Comparison of ENCODE assay signal across 9 cellular contexts in the genomic region with DNA sequence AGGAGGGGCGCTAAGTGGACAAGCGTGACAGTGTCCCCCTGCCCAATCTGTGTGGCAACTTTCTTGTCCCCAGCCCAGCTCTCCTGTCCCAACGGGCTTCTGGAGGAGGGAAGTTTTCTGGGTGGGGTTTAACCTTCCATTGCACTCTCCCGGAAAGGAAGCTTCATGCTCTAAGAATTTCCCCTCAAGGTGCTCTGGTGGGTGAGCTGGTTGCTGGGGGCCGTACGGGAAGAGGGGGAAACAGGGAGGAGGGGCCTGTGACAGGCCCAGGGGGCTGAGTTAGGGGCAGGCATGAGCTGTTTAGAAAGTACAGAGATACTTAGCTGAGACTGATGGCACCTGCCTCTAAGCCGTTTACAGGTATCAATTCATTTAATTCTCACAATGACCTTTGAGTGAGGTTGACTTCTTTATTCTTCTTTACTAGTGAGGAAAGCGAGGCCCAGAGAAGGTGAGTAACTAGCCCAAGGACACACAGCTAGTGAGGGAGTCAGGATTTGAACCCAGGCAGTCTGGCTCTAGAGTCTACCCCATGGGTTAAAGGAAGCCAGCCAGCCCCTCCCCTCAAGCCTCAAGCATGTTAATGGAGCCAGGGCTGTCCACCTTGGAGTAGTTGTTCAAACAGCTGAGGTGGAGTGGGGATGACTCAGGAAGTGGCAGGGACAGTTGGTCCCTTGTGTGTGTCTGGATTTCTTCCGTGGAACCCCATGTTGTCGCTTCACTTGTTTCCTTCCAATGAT. TPM values are rescaled to one million over a fixed set of nuclear protein-coding genes. Genes with fewer than 3 reads are reported as not detected.
A peak's percentile ranks its signal among the peaks of the same experiment; 100 is the strongest.
DNase-seq lines count a peak whose midpoint lies in the region; ATAC-seq, FAIRE-seq and TF ChIP-seq lines count a peak whose summit lies in the region.
"Had no signal": no experiment of that assay in that cellular context is flagged by ENCODE, and none has a peak within 500 bp of the region (broad histone marks: within the 10 kb centered on the region; RNA-seq: fewer than 3 reads in every experiment).

No MANE protein-coding gene starts in this region.

- H3K27me3 Mint-ChIP-seq in activated CD4-positive, alpha-beta T cell treated with anti-CD3 and anti-CD28 coated beads for 36 hours, result no peaks in the 10 kb centered on the region
- H3K27me3 Mint-ChIP-seq in activated T-helper 17 cell treated with anti-CD3 and anti-CD28 coated beads, Interleukin-2, amount 50 U/mL, for 72 hours, result no peaks in the 10 kb centered on the region

- intact Hi-C loops in activated CD4-positive, alpha-beta T cell treated with anti-CD3 and anti-CD28 coated beads for 36 hours (cut with DNase I, micrococcal nuclease), result loop anchor here in 1 of 2 experiments (5.0 kb wide), 1 partner anchor 75 kb away; no protein-coding TSS in a partner anchor
- intact Hi-C loops in left colon (cut with DNase I, micrococcal nuclease), result loop anchor here (5.0 to 10.0 kb wide), 2 partner anchors 53 to 55 kb away; no protein-coding TSS in a partner anchor

- H3K27me3 ChIP-seq in keratinocyte (ENCODE audit: control insufficient read depth, extremely low read depth, insufficient read depth, low read length) (no peaks in the 10 kb centered on the region), stomach smooth muscle (ENCODE audit: control insufficient read depth in 1 of 2, insufficient read depth in 2 of 2, low read length in 2 of 2) (peaks cover 11 to 15% of the 10 kb centered on the region in 2 donors)

- FAIRE-seq in keratinocyte (lab: Jason Lieb, UNC), result peak; percentile 60

- no peaks in the 10 kb centered on the region for H3K36me3 Mint-ChIP-seq in activated CD4-positive, alpha-beta T cell treated with anti-CD3 and anti-CD28 coated beads for 36 hours (ENCODE audit: low read depth)
- no peaks in the 10 kb centered on the region for H3K36me3 Mint-ChIP-seq in activated T-helper 17 cell treated with anti-CD3 and anti-CD28 coated beads, Interleukin-2, amount 50 U/mL, for 72 hours (ENCODE audit: low read depth)

- peaks cover 34 to 36% of the 10 kb centered on the region in 2 experiments for H3K36me3 ChIP-seq in keratinocyte (ENCODE audit: control insufficient read depth in 2 of 2, extremely low read depth in 1 of 2, insufficient read depth in 2 of 2, low read length in 2 of 2)
- no peaks in the 10 kb centered on the region for H3K36me3 ChIP-seq in stomach smooth muscle (ENCODE audit: control insufficient read depth in 2 of 2, insufficient read depth in 2 of 2, low read length in 2 of 2)

- H3K9me3 ChIP-seq in keratinocyte (ENCODE audit: control insufficient read depth, low read depth, low read length), result no peaks in the 10 kb centered on the region
- H3K9me3 ChIP-seq in stomach smooth muscle (ENCODE audit: control insufficient read depth in 2 of 2, low read length in 2 of 2), result no peaks in the 10 kb centered on the region

- H3K27ac ChIP-seq in keratinocyte (ENCODE audit: control insufficient read depth, insufficient read depth, low read length) (no peak overlapping the region), stomach smooth muscle (ENCODE audit: low read length) (peak overlapping the region; percentile 18)

- H3K4me1 ChIP-seq in keratinocyte (ENCODE audit: control insufficient read depth, extremely low read depth, insufficient read depth, low read length) (peaks cover 47% of the 10 kb centered on the region), stomach smooth muscle (ENCODE audit: control insufficient read depth, insufficient read depth, low read length) (peaks cover 4% of the 10 kb centered on the region)

- H3K79me2 ChIP-seq in keratinocyte (ENCODE audit: control insufficient read depth, insufficient read depth, low read length), result peaks cover 8% of the 10 kb centered on the region

- no peak overlapping the region for H3K4me3 ChIP-seq in keratinocyte (ENCODE audit: control insufficient read depth in 2 of 3, extremely low read depth in 1 of 3, insufficient read depth in 2 of 3, low read depth in 1 of 3, low read length in 3 of 3)
- H3K4me3 ChIP-seq in stomach smooth muscle (ENCODE audit: low read length in 2 of 2), result no peak overlapping the region

- POLR2A ChIA-PET in activated CD4-positive, alpha-beta T cell treated with anti-CD3 and anti-CD28 coated beads for 36 hours (lab: Charles Lee), result interaction anchor here (1.0 kb wide), 1 partner anchor 38 kb away, joined by 3 read pairs; no protein-coding TSS in a partner anchor

- dilution Hi-C loops in keratinocyte (cut with MboI; ENCODE audit: extremely low pct_ligation_motif_present, low sequenced_read_pairs), result no loop called here

- peaks cover 19% of the 10 kb centered on the region for H3K4me1 Mint-ChIP-seq in activated CD4-positive, alpha-beta T cell treated with anti-CD3 and anti-CD28 coated beads for 36 hours
- H3K4me1 Mint-ChIP-seq in activated T-helper 17 cell treated with anti-CD3 and anti-CD28 coated beads, Interleukin-2, amount 50 U/mL, for 72 hours, result peaks cover 15% of the 10 kb centered on the region

- ATAC-seq in activated CD4-positive, alpha-beta T cell treated with anti-CD3 and anti-CD28 coated beads for 36 hours, result no peak
- ATAC-seq in activated T-helper 17 cell treated with anti-CD3 and anti-CD28 coated beads, Interleukin-2, amount 50 U/mL, for 72 hours (replicated peaks), result no peak
- ATAC-seq in HG02840 (IDR thresholded peaks at IDR 0.05; ENCODE audit: low FRiP score, unreplicated experiment), result no peak
- ATAC-seq in left colon, result no peak

- DNase-seq in activated CD4-positive, alpha-beta T cell treated with anti-CD3 and anti-CD28 coated beads for 36 hours, result no peak
- DNase-seq in activated CD4-positive, alpha-beta T cell treated with anti-CD3 and anti-CD28 coated beads for 1 hour, result no peak
- no peak for DNase-seq in keratinocyte (ENCODE audit: low read depth, low spot score)
- no peak for DNase-seq in DMS153 treated with DMSO at 0.1 percent for 48 hours (lab: John Stamatoyannopoulos, UW; ENCODE audit: unreplicated experiment)
- DNase-seq in left colon, result no peak

- H2AFZ ChIP-seq in keratinocyte (ENCODE audit: control insufficient read depth, low read length), result no peak overlapping the region

- H3K4me2 ChIP-seq in keratinocyte (ENCODE audit: control insufficient read depth, extremely low read depth, insufficient read depth, low read depth, low read length), result peak overlapping the region; percentile 19

- CTCF ChIA-PET in activated CD4-positive, alpha-beta T cell treated with anti-CD3 and anti-CD28 coated beads for 36 hours (lab: Charles Lee), result interaction anchor here (0.7 to 6.5 kb wide), 12 partner anchors 10 to 269 kb away, joined by 3 to 121 read pairs (median 16); a partner anchor contains a TSS

- H3K4me3 Mint-ChIP-seq in activated CD4-positive, alpha-beta T cell treated with anti-CD3 and anti-CD28 coated beads for 36 hours, result no peak overlapping the region
- peak overlapping the region; percentile 11 for H3K4me3 Mint-ChIP-seq in activated T-helper 17 cell treated with anti-CD3 and anti-CD28 coated beads, Interleukin-2, amount 50 U/mL, for 72 hours

- H3K9me3 Mint-ChIP-seq in activated CD4-positive, alpha-beta T cell treated with anti-CD3 and anti-CD28 coated beads for 36 hours (ENCODE audit: low read depth), result no peaks in the 10 kb centered on the region
- H3K9me3 Mint-ChIP-seq in activated T-helper 17 cell treated with anti-CD3 and anti-CD28 coated beads, Interleukin-2, amount 50 U/mL, for 72 hours, result no peaks in the 10 kb centered on the region

- H3K27ac Mint-ChIP-seq in activated CD4-positive, alpha-beta T cell treated with anti-CD3 and anti-CD28 coated beads for 36 hours, result peak overlapping the region; percentile 27
- peak overlapping the region; percentile 66 for H3K27ac Mint-ChIP-seq in activated T-helper 17 cell treated with anti-CD3 and anti-CD28 coated beads, Interleukin-2, amount 50 U/mL, for 72 hours

- H4K20me1 ChIP-seq in keratinocyte (ENCODE audit: control insufficient read depth, extremely low read depth, insufficient read depth, low read length), result peaks cover 3% of the 10 kb centered on the region

- peaks cover 2% of the 10 kb centered on the region for H3K9me1 ChIP-seq in keratinocyte (ENCODE audit: control insufficient read depth, extremely low read depth, insufficient read depth, low read length)

- no peak overlapping the region for H3K9ac ChIP-seq in keratinocyte (ENCODE audit: control insufficient read depth, extremely low read depth, insufficient read depth, low read length)
- no peak overlapping the region for H3K9ac ChIP-seq in stomach smooth muscle (ENCODE audit: low read length in 2 of 2)

- TF ChIP-seq CTCF in keratinocyte (optimal IDR thresholded peaks at IDR 0.05 in 1 of 3, IDR thresholded peaks at IDR 0.05 in 1 of 3, conservative IDR thresholded peaks at IDR 0.05 in 1 of 3; ENCODE audit: extremely low read depth in 1 of 3, insufficient read depth in 2 of 3, low read length in 3 of 3), result no peak

RNA-seq across cellular contexts. Expression of a gene that starts 18.9 kb away (rescaled TPM):
- 1 to 10 TPM; 6.3 to 6.8 TPM for total RNA-seq in activated CD4-positive, alpha-beta T cell treated with anti-CD3 and anti-CD28 coated beads for 36 hours
- total RNA-seq in activated T-helper 17 cell treated with anti-CD3 and anti-CD28 coated beads, Interleukin-2, amount 50 U/mL, for 72 hours, result 10 to 100 TPM; 10.7 to 34.3 TPM
- 28.4 to 94.9 TPM (median 38.4 TPM) in 3 replicates for polyA plus RNA-seq in keratinocyte
- polyA plus RNA-seq in keratinocyte (2011; ENCODE audit: low read depth), result 47.7 TPM
- 37.4 and 46.7 TPM in 2 replicates for polyA plus RNA-seq in keratinocyte (2011; cell fraction: cytosol; rRNA removed)
- polyA plus RNA-seq in keratinocyte (2011; cell fraction: nucleus; rRNA removed), result 182 and 187 TPM in 2 replicates
- 114 and 163 TPM in 2 replicates for polyA plus RNA-seq in keratinocyte (2012; ENCODE audit: low replicate concordance)
- 44.0 to 194 TPM (median 63.1 TPM) in 3 replicates for polyA minus RNA-seq in keratinocyte
- polyA minus RNA-seq in keratinocyte (2011; cell fraction: cytosol; rRNA and poly(A)+ RNA removed), result 65.6 TPM
- polyA minus RNA-seq in keratinocyte (2011; cell fraction: nucleus; rRNA and poly(A)+ RNA removed), result 116 and 131 TPM in 2 replicates
- total RNA-seq in left colon, result 100 to 1,000 TPM in 1 of 2 donors, 10 to 100 TPM in 1; 81.2 to 111 TPM

RNA-seq across cellular contexts. Expression of a gene that starts 20.8 kb away (rescaled TPM):
- total RNA-seq in activated CD4-positive, alpha-beta T cell treated with anti-CD3 and anti-CD28 coated beads for 36 hours, result not detected
- not detected for total RNA-seq in activated T-helper 17 cell treated with anti-CD3 and anti-CD28 coated beads, Interleukin-2, amount 50 U/mL, for 72 hours
- polyA plus RNA-seq in keratinocyte, result not detected in 3 replicates
- polyA plus RNA-seq in keratinocyte (2011; ENCODE audit: low read depth), result not detected
- polyA plus RNA-seq in keratinocyte (2011; cell fraction: cytosol; rRNA removed), result not detected in 2 replicates
- 0.04 and 0.16 TPM in 2 replicates for polyA plus RNA-seq in keratinocyte (2011; cell fraction: nucleus; rRNA removed)
- polyA plus RNA-seq in keratinocyte (2012; ENCODE audit: low replicate concordance), result not detected in 2 replicates
- polyA minus RNA-seq in keratinocyte, result 0.16 TPM in 1 of 3 replicates, not detected in the others
- not detected for polyA minus RNA-seq in keratinocyte (2011; cell fraction: cytosol; rRNA and poly(A)+ RNA removed)
- polyA minus RNA-seq in keratinocyte (2011; cell fraction: nucleus; rRNA and poly(A)+ RNA removed), result not detected in 2 replicates
- 1 to 10 TPM in 1 of 2 donors, under 1 TPM in 1; 0.98 to 1.4 TPM for total RNA-seq in left colon
- total RNA-seq: fibroblast of villous mesenchyme had no signal

RNA-seq across cellular contexts. Expression of a gene that starts 47.3 kb away (rescaled TPM):
- under 1 TPM in 1 of 2 experiments, not detected in 1; 0.05 TPM for total RNA-seq in activated CD4-positive, alpha-beta T cell treated with anti-CD3 and anti-CD28 coated beads for 36 hours
- total RNA-seq in activated T-helper 17 cell treated with anti-CD3 and anti-CD28 coated beads, Interleukin-2, amount 50 U/mL, for 72 hours, result not detected
- not detected in 3 replicates for polyA plus RNA-seq in keratinocyte
- polyA plus RNA-seq in keratinocyte (2011; ENCODE audit: low read depth), result not detected
- polyA plus RNA-seq in keratinocyte (2011; cell fraction: cytosol; rRNA removed), result not detected in 2 replicates
- polyA plus RNA-seq in keratinocyte (2011; cell fraction: nucleus; rRNA removed), result not detected in 2 replicates
- not detected in 2 replicates for polyA plus RNA-seq in keratinocyte (2012; ENCODE audit: low replicate concordance)
- polyA minus RNA-seq in keratinocyte, result not detected in 3 replicates
- not detected for polyA minus RNA-seq in keratinocyte (2011; cell fraction: cytosol; rRNA and poly(A)+ RNA removed)
- not detected in 2 replicates for polyA minus RNA-seq in keratinocyte (2011; cell fraction: nucleus; rRNA and poly(A)+ RNA removed)
- not detected for total RNA-seq in left colon
- total RNA-seq: fibroblast of villous mesenchyme had no signal
